ENCODE assay signal across 16 cellular contexts in genomic region chr3:55203006-55203405, GRCh38.
A peak's percentile ranks its signal among the peaks of the same experiment; 100 is the strongest.
DNase-seq lines count a peak whose midpoint lies in the region; ATAC-seq and TF ChIP-seq lines count a peak whose summit lies in the region.
"Had no signal": no experiment of that assay in that cellular context is flagged by ENCODE, and none has a peak within 500 bp of the region (broad histone marks: within the 10 kb centered on the region; RNA-seq: fewer than 3 reads in every experiment).

No MANE protein-coding gene starts in this region.

- 48% methylated on average over 4 of the region's 4 CpGs; no CpG with 5 or more reads in 1 of the 2 experiments for WGBS in IMR-90 (ENCODE audit: extremely low coverage in 2 of 2, insufficient read length in 1 of 2), 2 experiments
- 68 to 76% methylated on average over 4 of the region's 4 CpGs for WGBS in mesodermal cell (ENCODE audit: insufficient coverage in 2 of 2), 2 experiments

- H2AFZ ChIP-seq in IMR-90 (replicated peaks; ENCODE audit: low read length, poor library complexity), result no peak overlapping the region

- no peak overlapping the region for H3K9ac ChIP-seq in IMR-90 (ENCODE audit: low read depth, low read length)

- no peak for TF ChIP-seq RAD21 in IMR-90 (IDR thresholded peaks at IDR 0.05; ENCODE audit: low read length)

- H2AK5ac ChIP-seq in IMR-90 (ENCODE audit: low read depth, low read length), result peak overlapping the region; percentile 68; the same call in 1 of the 2 replicates

- peak overlapping the region; percentile 99 for H2BK20ac ChIP-seq in IMR-90 (ENCODE audit: low read depth, low read length)

- H3K56ac ChIP-seq in IMR-90 (ENCODE audit: extremely low read depth, insufficient read depth, low read length), result peak overlapping the region; percentile 95

- H2BK120ac ChIP-seq in IMR-90 (ENCODE audit: low read depth, low read length), result peak overlapping the region; percentile 99

- peak overlapping the region; percentile 100 for H2BK5ac ChIP-seq in IMR-90 (ENCODE audit: low read depth, low read length, poor library complexity, severe bottlenecking)

- peak overlapping the region; percentile 52; the same call in 1 of the 2 replicates for H4K5ac ChIP-seq in IMR-90 (ENCODE audit: low read depth, low read length)

- dilution Hi-C loops in IMR-90 (cut with HindIII; ENCODE audit: low sequenced_read_pairs, unreplicated experiment), result no loop called here

- H3K27ac ChIP-seq in IMR-90 (ENCODE audit: insufficient read depth, low read length), result peak overlapping the region; percentile 80
- H3K27ac ChIP-seq in mesodermal cell (ENCODE audit: low read depth, low read length, severe bottlenecking), result peak overlapping the region; percentile 74
- H3K27ac ChIP-seq: epithelial cell of prostate, VCaP had no signal

- no peak for TF ChIP-seq CTCF in AG10803 (conservative IDR thresholded peaks at IDR 0.05; ENCODE audit: low read length)
- no peak for TF ChIP-seq CTCF in IMR-90 (conservative IDR thresholded peaks at IDR 0.05; ENCODE audit: low read depth, low read length)
- no peak for TF ChIP-seq CTCF in astrocyte of the spinal cord (IDR thresholded peaks at IDR 0.05; ENCODE audit: low read depth, low read length)

- peak overlapping the region; percentile 98 for H4K91ac ChIP-seq in IMR-90 (ENCODE audit: insufficient read depth, low read depth, low read length)

- H4K8ac ChIP-seq in IMR-90 (ENCODE audit: low read depth in 2 of 2, low read length in 2 of 2), result peak overlapping the region; percentile 79 to 95; a peak in 3 of 4 replicates

- H3K4me3 ChIP-seq in AG10803 (ENCODE audit: low read length) (no peak overlapping the region), IMR-90 (ENCODE audit: insufficient read depth, low read depth, low read length) (no peak overlapping the region), astrocyte of the spinal cord (ENCODE audit: low read depth, low read length) (no peak overlapping the region), mesodermal cell (ENCODE audit: extremely low read depth, insufficient read depth, low read length, poor library complexity, severe bottlenecking) (no peak overlapping the region)

- H3K18ac ChIP-seq in IMR-90 (ENCODE audit: low read depth, low read length), result peak overlapping the region; percentile 99; the same call in 1 of the 2 replicates

- H3K9me3 ChIP-seq in IMR-90 (ENCODE audit: control insufficient read depth, insufficient read depth, low read length) (no peaks in the 10 kb centered on the region), mesodermal cell (ENCODE audit: control insufficient read depth, low read length) (no peaks in the 10 kb centered on the region)

- peak; percentile 58 for DNase-seq in AG10803 (ENCODE audit: low read depth)
- peak; percentile 59 for DNase-seq in IMR-90
- DNase-seq in astrocyte of the spinal cord (ENCODE audit: low read depth, low spot score), result peak; percentile 73
- DNase-seq in KG1 (lab: John Stamatoyannopoulos, UW), result no peak
- no peak for DNase-seq in NCI-H524 treated with DMSO at 0.1 percent for 48 hours (lab: John Stamatoyannopoulos, UW)
- DNase-seq in iPS-NIHi7 (ENCODE audit: extremely low spot score), result no peak
- DNase-seq: amygdala; cortex of kidney; NCI-H1694 treated with DMSO at 0.1 percent for 48 hours; NCI-H526; OCI-M1; stimulated activated naive CD8-positive, alpha-beta T cell treated with anti-CD3 and anti-CD28 coated beads, Interleukin-15, amount 100 ng/mL, for 72 hours had no signal

- BruUV-seq in IMR-90 (replicated peaks; lab: Mats Ljungman, UMichigan), result no TSS peak

- intact Hi-C loops in IMR-90 (cut with micrococcal nuclease), result no loop called here

- H3K79me1 ChIP-seq in IMR-90 (ENCODE audit: low read depth in 1 of 2, low read length in 2 of 2), result peaks cover 0 to 18% of the 10 kb centered on the region in 2 experiments; a peak in 2 of 4 replicates

- POLR2A ChIA-PET in IMR-90 (lab: Charles Lee; ENCODE audit: unreplicated experiment), result interaction anchor here (0.7 kb wide), 1 partner anchor 63 kb away, joined by 4 read pairs; no protein-coding TSS in a partner anchor

- H3K36me3 ChIP-seq in IMR-90 (ENCODE audit: control insufficient read depth, insufficient read depth, low read length) (no peaks in the 10 kb centered on the region), mesodermal cell (ENCODE audit: control insufficient read depth, insufficient read depth, low read length) (no peaks in the 10 kb centered on the region)

- H3K4me2 ChIP-seq in IMR-90 (ENCODE audit: low read depth, low read length), result peak overlapping the region; percentile 17; the same call in 1 of the 2 replicates

- H3K27me3 ChIP-seq in IMR-90 (ENCODE audit: control insufficient read depth, insufficient read depth, low read length), result no peaks in the 10 kb centered on the region

- H3K23ac ChIP-seq in IMR-90 (ENCODE audit: low read depth, low read length), result peak overlapping the region; percentile 72; the same call in 1 of the 2 replicates

- H2AK9ac ChIP-seq in IMR-90 (replicated peaks; ENCODE audit: low read depth, low read length, poor library complexity), result no peak overlapping the region

- H3K9me1 ChIP-seq in IMR-90 (ENCODE audit: insufficient read depth, low read length), result peaks cover 28% of the 10 kb centered on the region

- peak overlapping the region; percentile 75; the same call in 2 of the 3 replicates for H2BK15ac ChIP-seq in IMR-90 (ENCODE audit: low read depth, low read length)

- ATAC-seq in IMR-90 (ENCODE audit: low read depth), result peak; percentile 6; the same call in 1 of the 2 replicates
- no peak for ATAC-seq in HG02759 (IDR thresholded peaks at IDR 0.05; ENCODE audit: unreplicated experiment)
- ATAC-seq: stimulated activated naive CD8-positive, alpha-beta T cell treated with anti-CD3 and anti-CD28 coated beads, Interleukin-15, amount 100 ng/mL, for 72 hours had no signal

- H3K4me1 ChIP-seq in IMR-90 (ENCODE audit: control insufficient read depth, insufficient read depth, low read length) (peaks cover 31% of the 10 kb centered on the region), mesodermal cell (ENCODE audit: control insufficient read depth, insufficient read depth, low read length, poor library complexity, severe bottlenecking) (peaks cover 44% of the 10 kb centered on the region)

- peak overlapping the region; percentile 99 for H3K4ac ChIP-seq in IMR-90 (ENCODE audit: low read depth, low read length)

- CTCF ChIA-PET in IMR-90 (lab: Yijun Ruan, JAX), result no interaction called here

- in situ Hi-C loops in IMR-90 (cut with MboI; ENCODE audit: low sequenced_read_pairs), result no loop called here
- in situ Hi-C loops in astrocyte of the spinal cord (cut with HindIII; ENCODE audit: low sequenced_read_pairs), result no loop called here

- no peak for TF ChIP-seq POLR2A in IMR-90 (IDR thresholded peaks at IDR 0.05; ENCODE audit: low read depth, low read length)

- peak overlapping the region; percentile 42 for H3K14ac ChIP-seq in IMR-90 (replicated peaks; ENCODE audit: low read depth, low read length)

- H4K20me1 ChIP-seq in IMR-90 (ENCODE audit: insufficient read depth, low read length), result no peaks in the 10 kb centered on the region

TF ChIP-seq in IMR-90, 13 proteins besides CTCF, POLR2A, EP300 and RAD21:
- TF ChIP-seq MAZ (IDR thresholded peaks at IDR 0.05; ENCODE audit: borderline replicate concordance, low read depth, low read length) (no peak), FOS (IDR thresholded peaks at IDR 0.05; ENCODE audit: low read depth, low read length) (peak; percentile 29; the same call in 1 of the 2 replicates), CHD1 (IDR thresholded peaks at IDR 0.05; ENCODE audit: low read depth, low read length) (no peak), RCOR1 (IDR thresholded peaks at IDR 0.05; ENCODE audit: insufficient replicate concordance, low read length) (no peak), ELK1 (IDR thresholded peaks at IDR 0.05; ENCODE audit: borderline replicate concordance, low read depth, low read length) (no peak)

Comparison
In these comparisons a context has a peak if more than half of its experiments do, and no peak if none do; other contexts are left out.
1. DNase-seq: peak in AG10803 (single experiment), IMR-90 (single experiment) and astrocyte of the spinal cord (single experiment); none in KG1 (single experiment), NCI-H524 treated with DMSO at 0.1 percent for 48 hours (single experiment) and iPS-NIHi7 (single experiment).